8 cellular contexts compared by ENCODE assay signal in genomic region chr3:28242519-28242918, GRCh38. TPM values are rescaled to one million over a fixed set of nuclear protein-coding genes. Genes with fewer than 3 reads are reported as not detected.
DNase-seq lines count a peak whose midpoint lies in the region; ATAC-seq and TF ChIP-seq lines count a peak whose summit lies in the region.

No MANE protein-coding gene starts in this region.

- no peaks in the 10 kb centered on the region; the same call in 1 of the 2 replicates for H4K20me1 ChIP-seq in SK-N-SH (ENCODE audit: insufficient read depth)

- H3K79me2 ChIP-seq in SK-N-SH (ENCODE audit: insufficient read depth) = peaks cover 55% of the 10 kb centered on the region

- no peaks in the 10 kb centered on the region for H3F3A ChIP-seq in SK-N-SH (replicated peaks; ENCODE audit: insufficient read depth)

- CTCF ChIA-PET in SK-N-SH (lab: Yijun Ruan, JAX) = no interaction called here
- CTCF ChIA-PET in activated CD4-positive, alpha-beta memory T cell treated with anti-CD3 and anti-CD28 coated beads, Interleukin-2, amount 10 ng/mL, durations not matched to agents 7 days and 5 days (lab: Charles Lee) = interaction anchor here (1.6 kb wide), 1 partner anchor 84 kb away, joined by 4 read pairs; no protein-coding TSS in a partner anchor

- peaks cover 0 to 6% of the 10 kb centered on the region in 2 experiments; a peak in 2 of 4 replicates for H3K4me1 ChIP-seq in SK-N-SH (ENCODE audit: control insufficient read depth in 1 of 2, insufficient read depth in 2 of 2, low read depth in 1 of 2, low read length in 1 of 2)
- peaks cover 31% of the 10 kb centered on the region for H3K4me1 ChIP-seq in iPS-18a (ENCODE audit: control insufficient read depth, low read depth, low read length)
- peaks cover 14 to 57% (median 34%) of the 10 kb centered on the region in 4 donors for H3K4me1 ChIP-seq in stomach

- H3K36me3 ChIP-seq in SK-N-SH (replicated peaks in 1 of 2; ENCODE audit: control insufficient read depth in 1 of 2, insufficient read depth in 2 of 2, low read length in 1 of 2) = no peaks in the 10 kb centered on the region
- no peaks in the 10 kb centered on the region for H3K36me3 ChIP-seq in iPS-18a (ENCODE audit: control insufficient read depth, low read depth, low read length)
- no peaks in the 10 kb centered on the region for H3K36me3 ChIP-seq in stomach

- TF ChIP-seq EP300 in SK-N-SH (IDR thresholded peaks at IDR 0.05; ENCODE audit: borderline replicate concordance in 1 of 2, low read depth in 1 of 2, low read length in 1 of 2) (no peak), stomach (IDR thresholded peaks at IDR 0.05) (no peak)

- no peaks in the 10 kb centered on the region for H3K9me2 ChIP-seq in SK-N-SH

- H3K36me3 Mint-ChIP-seq in activated CD4-positive, alpha-beta memory T cell treated with anti-CD3 and anti-CD28 coated beads, Interleukin-2, amount 10 ng/mL, durations not matched to agents 7 days and 5 days (ENCODE audit: low read depth) = peaks cover 31% of the 10 kb centered on the region

- H3K27ac ChIP-seq in SK-N-SH (ENCODE audit: low read depth in 2 of 2, low read length in 1 of 2) (no peak overlapping the region; a peak in 1 of 4 replicates), iPS-18a (ENCODE audit: low read length) (no peak overlapping the region), stomach (peak overlapping the region in 1 of 5 donors; percentile 93)

- H3K4me3 Mint-ChIP-seq in activated CD4-positive, alpha-beta memory T cell treated with anti-CD3 and anti-CD28 coated beads, Interleukin-2, amount 10 ng/mL, durations not matched to agents 7 days and 5 days = peak overlapping the region; percentile 90

- H3K4me3 ChIP-seq in SK-N-SH (ENCODE audit: low read depth in 2 of 2, low read length in 1 of 2) (peak overlapping the region; percentile 76 to 96), iPS-18a (ENCODE audit: low read length) (peak overlapping the region; percentile 86), stomach (peak overlapping the region; percentile 77 to 91 (median 87))

- no peak overlapping the region; the same call in 1 of the 2 replicates for H2AFZ ChIP-seq in SK-N-SH (ENCODE audit: low read depth)

- WGBS in SK-N-SH (ENCODE audit: low lambda C conversion rate) = 88% methylated on average over 3 of the region's 3 CpGs
- 90 to 95% (median 94%) methylated on average over 3 of the region's 3 CpGs for WGBS in stomach, 5 donors

- TF ChIP-seq RAD21 in SK-N-SH (IDR thresholded peaks at IDR 0.05; ENCODE audit: low read length) = no peak

- H3K27me3 Mint-ChIP-seq in activated CD4-positive, alpha-beta memory T cell treated with anti-CD3 and anti-CD28 coated beads, Interleukin-2, amount 10 ng/mL, durations not matched to agents 7 days and 5 days = no peaks in the 10 kb centered on the region

- H3K4me1 Mint-ChIP-seq in activated CD4-positive, alpha-beta memory T cell treated with anti-CD3 and anti-CD28 coated beads, Interleukin-2, amount 10 ng/mL, durations not matched to agents 7 days and 5 days = peaks cover 49% of the 10 kb centered on the region

- TF ChIP-seq CTCF in SK-N-SH (IDR thresholded peaks at IDR 0.05) (no peak), stomach (IDR thresholded peaks at IDR 0.05) (no peak)

- TF ChIP-seq POLR2A in stomach (IDR thresholded peaks at IDR 0.05) = no peak

- peak overlapping the region; percentile 66 for H3K27ac Mint-ChIP-seq in activated CD4-positive, alpha-beta memory T cell treated with anti-CD3 and anti-CD28 coated beads, Interleukin-2, amount 10 ng/mL, durations not matched to agents 7 days and 5 days

- H3K9me3 ChIP-seq in SK-N-SH (no peaks in the 10 kb centered on the region), iPS-18a (ENCODE audit: control insufficient read depth, low read depth, low read length) (no peaks in the 10 kb centered on the region), stomach (no peaks in the 10 kb centered on the region)

- peak overlapping the region; percentile 66 for H3K4me2 ChIP-seq in SK-N-SH

- DNase-seq in SK-N-SH = no peak
- DNase-seq in activated CD4-positive, alpha-beta memory T cell treated with anti-CD3 and anti-CD28 coated beads, Interleukin-2, amount 10 ng/mL, durations not matched to agents 7 days and 5 days = no peak
- DNase-seq in stomach = no peak
- DNase-seq in T-helper 9 cell = no peak

- ATAC-seq in SK-N-SH treated with all-trans-retinoic acid at 6 μM for 48 hours (no peak), GM19463 (IDR thresholded peaks at IDR 0.05; ENCODE audit: unreplicated experiment) (no peak), GM21737 (IDR thresholded peaks at IDR 0.05; ENCODE audit: unreplicated experiment) (no peak)

- no peaks in the 10 kb centered on the region for H3K27me3 ChIP-seq in SK-N-SH (ENCODE audit: insufficient read depth)
- no peaks in the 10 kb centered on the region for H3K27me3 ChIP-seq in iPS-18a (ENCODE audit: control insufficient read depth, insufficient read depth, low read length)
- H3K27me3 ChIP-seq in stomach = no peaks in the 10 kb centered on the region

- H3K9me3 Mint-ChIP-seq in activated CD4-positive, alpha-beta memory T cell treated with anti-CD3 and anti-CD28 coated beads, Interleukin-2, amount 10 ng/mL, durations not matched to agents 7 days and 5 days = no peaks in the 10 kb centered on the region

- intact Hi-C loops in stomach (cut with DNase I; ENCODE audit: low total_unique reads) = no loop called here

- no peak overlapping the region for H3K9ac ChIP-seq in SK-N-SH
- H3K9ac ChIP-seq in iPS-18a (ENCODE audit: low read length) = peak overlapping the region; percentile 86

- POLR2A ChIA-PET in SK-N-SH (lab: Yijun Ruan, JAX) = no interaction called here
- POLR2A ChIA-PET in activated CD4-positive, alpha-beta memory T cell treated with anti-CD3 and anti-CD28 coated beads, Interleukin-2, amount 10 ng/mL, durations not matched to agents 7 days and 5 days (lab: Charles Lee) = interaction anchor here (1.7 to 3.2 kb wide), 2 partner anchors 11 to 106 kb away, joined by 5 to 15 read pairs; partner anchors contain the start of genes AZI2 and ZCWPW2

TF ChIP-seq in SK-N-SH, 30 proteins besides CTCF, POLR2A, EP300 and RAD21 (continues in another document):
- TF ChIP-seq SMC3 (IDR thresholded peaks at IDR 0.05; ENCODE audit: low read depth, low read length) (no peak), IRF3 (IDR thresholded peaks at IDR 0.05; ENCODE audit: low read depth, low read length) (no peak), RCOR1 (IDR thresholded peaks at IDR 0.05; ENCODE audit: low read length) (no peak), JUND (IDR thresholded peaks at IDR 0.05) (no peak), EZH2phosphoT487 (IDR thresholded peaks at IDR 0.05; ENCODE audit: borderline replicate concordance, low read depth) (no peak)

TF ChIP-seq in SK-N-SH treated with all-trans-retinoic acid at 6 μM for 48 hours, 23 proteins besides CTCF, POLR2A, EP300 and RAD21 (continues in another document):
- no peak for TF ChIP-seq PATZ1 (CRISPR knock-in tag; IDR thresholded peaks at IDR 0.05; ENCODE audit: borderline replicate concordance)
- no peak for TF ChIP-seq PPARA (CRISPR knock-in tag; IDR thresholded peaks at IDR 0.05; ENCODE audit: borderline replicate concordance)
- TF ChIP-seq ZFP3 (CRISPR knock-in tag; IDR thresholded peaks at IDR 0.05) = no peak
- TF ChIP-seq RARB (CRISPR knock-in tag; IDR thresholded peaks at IDR 0.05) = no peak
- TF ChIP-seq CSRNP3 (CRISPR knock-in tag; IDR thresholded peaks at IDR 0.05) = no peak

RNA-seq across cellular contexts. Expression of gene CMC1, which starts 1.1 kb away (rescaled TPM):
- polyA plus RNA-seq in SK-N-SH (2012; rRNA removed) (21.4 and 24.1 TPM in 2 replicates), stomach (10 to 100 TPM; 38.2 to 50.0 (median 43.1) TPM)
- polyA plus RNA-seq in SK-N-SH (2012; cell fraction: cytosol; rRNA removed) = 29.3 and 37.8 TPM in 2 replicates
- polyA plus RNA-seq in SK-N-SH (2012; cell fraction: nucleus; rRNA removed) = 13.1 and 14.3 TPM in 2 replicates
- total RNA-seq in activated CD4-positive, alpha-beta memory T cell treated with anti-CD3 and anti-CD28 coated beads, Interleukin-2, amount 10 ng/mL, durations not matched to agents 7 days and 5 days = 10 to 100 TPM; 18.8 to 21.0 TPM
- total RNA-seq in stomach = 10 to 100 TPM in 4 of 5 donors, 1 to 10 TPM in 1; 9.6 to 93.4 (median 17.1) TPM
